In the genomic region with DNA sequence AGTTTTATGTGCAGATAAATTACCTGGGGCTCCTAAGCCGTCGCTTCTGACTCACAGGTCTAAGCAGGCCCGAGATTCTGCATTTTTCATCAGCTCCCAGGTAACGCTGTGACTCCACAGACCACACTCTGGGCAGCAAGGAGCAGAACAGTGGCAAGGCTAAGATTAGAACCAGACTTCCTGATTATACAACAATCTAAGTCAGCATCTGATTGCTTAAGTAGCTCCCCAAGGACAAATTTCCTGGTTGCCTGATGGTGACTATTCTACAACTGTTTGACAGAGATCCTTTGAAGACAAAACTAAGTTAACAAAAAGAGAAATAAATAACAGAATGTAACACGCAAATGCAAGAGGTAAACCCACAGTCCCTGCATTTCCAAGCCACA, we compare ENCODE assay signal across 8 cellular contexts.
DNase-seq lines count a peak whose midpoint lies in the region; ATAC-seq, FAIRE-seq and TF ChIP-seq lines count a peak whose summit lies in the region.

No MANE protein-coding gene starts in this region.

- TF ChIP-seq CTCF in esophagus muscularis mucosa (IDR thresholded peaks at IDR 0.05) (no peak), nephron (IDR thresholded peaks at IDR 0.05; ENCODE audit: unreplicated experiment in 3 of 3) (no peak)

- FAIRE-seq in RCC 7860 (lab: Jason Lieb, UNC), result peak; percentile 81

- no peaks in the 10 kb centered on the region for H3K9me3 Mint-ChIP-seq in nephron

- peaks cover 55 to 75% (median 65%) of the 10 kb centered on the region in 4 donors for H3K4me1 ChIP-seq in esophagus muscularis mucosa

- H3K36me3 Mint-ChIP-seq in nephron (ENCODE audit: low read depth), result peaks cover 14% of the 10 kb centered on the region

- no peaks in the 10 kb centered on the region for H3K27me3 Mint-ChIP-seq in nephron (ENCODE audit: low read depth)

- H3K27ac Mint-ChIP-seq in nephron, result peak overlapping the region; percentile 68 to 89 (median 87)

- ATAC-seq in GM18873 (IDR thresholded peaks at IDR 0.05; ENCODE audit: low FRiP score, unreplicated experiment), result no peak

- no peak for TF ChIP-seq POLR2A in esophagus muscularis mucosa (IDR thresholded peaks at IDR 0.05; ENCODE audit: low read depth)

- H3K36me3 ChIP-seq in esophagus muscularis mucosa, result peaks cover 2 to 6% (median 3%) of the 10 kb centered on the region in 4 donors

- H3K4me3 Mint-ChIP-seq in nephron, result no peak overlapping the region

- intact Hi-C loops in esophagus muscularis mucosa (cut with DNase I), result loop anchor here (5.0 kb wide), 1 partner anchor 69 kb away; a partner anchor contains a TSS

- no peak for TF ChIP-seq EP300 in esophagus muscularis mucosa (IDR thresholded peaks at IDR 0.05)

- 45% methylated on average over 5 of the region's 5 CpGs for WGBS in esophagus muscularis mucosa

- no peaks in the 10 kb centered on the region for H3K9me3 ChIP-seq in esophagus muscularis mucosa

- no peak overlapping the region for H3K4me3 ChIP-seq in esophagus muscularis mucosa

- H3K27ac ChIP-seq in esophagus muscularis mucosa (replicated peaks in 1 of 4), result peak overlapping the region; percentile 55 to 72 (median 69)

- peaks cover 58% of the 10 kb centered on the region for H3K4me1 Mint-ChIP-seq in nephron

- DNase-seq in AG20443 (ENCODE audit: low spot score) (peak; percentile 64), RCC 7860 (ENCODE audit: low spot score) (peak; percentile 78), esophagus muscularis mucosa (ENCODE audit: extremely low spot score) (no peak), NCI-H2227 (lab: John Stamatoyannopoulos, UW; ENCODE audit: unreplicated experiment) (no peak), glomerular visceral epithelial cell (ENCODE audit: extremely low spot score) (no peak)
- no peak for DNase-seq in activated CD4-positive, CD25-positive, alpha-beta regulatory T cell treated with anti-CD3 and anti-CD28 coated beads, Interleukin-2, amount 50 U/mL, for 72 hours

- H3K27me3 ChIP-seq in esophagus muscularis mucosa, result no peaks in the 10 kb centered on the region

Comparison
In these comparisons a context has a peak if more than half of its experiments do, and no peak if none do; other contexts are left out.
1. DNase-seq: peak in AG20443 (single experiment) and RCC 7860 (single experiment); none in esophagus muscularis mucosa (single experiment), NCI-H2227 (single experiment), glomerular visceral epithelial cell (single experiment) and activated CD4-positive, CD25-positive, alpha-beta regulatory T cell treated with anti-CD3 and anti-CD28 coated beads, Interleukin-2, amount 50 U/mL, for 72 hours (single experiment).